15 cellular contexts compared by ENCODE assay signal in genomic region chr20:61965606-61966491, GRCh38.
A peak's percentile ranks its signal among the peaks of the same experiment; 100 is the strongest.
DNase-seq lines count a peak whose midpoint lies in the region; ATAC-seq, FAIRE-seq and TF ChIP-seq lines count a peak whose summit lies in the region.
"Had no signal": no experiment of that assay in that cellular context is flagged by ENCODE, and none has a peak within 500 bp of the region (broad histone marks: within the 10 kb centered on the region; RNA-seq: fewer than 3 reads in every experiment).

No MANE protein-coding gene starts in this region.

- no peak; a peak in 1 of 4 replicates for TF ChIP-seq RAD21 in H1 (IDR thresholded peaks at IDR 0.05 in 1 of 2, conservative IDR thresholded peaks at IDR 0.05 in 1 of 2; ENCODE audit: low read depth in 2 of 2, low read length in 2 of 2)

- H4K91ac ChIP-seq in H1 (replicated peaks; ENCODE audit: insufficient read length, low read length), result no peak overlapping the region

- H3K4ac ChIP-seq in H1 (replicated peaks; ENCODE audit: insufficient read length, low read depth, low read length), result no peak overlapping the region

- TF ChIP-seq CTCF in HFFc6 (IDR thresholded peaks at IDR 0.05) (peak; percentile 21; the same call in 1 of the 2 replicates), H1 (IDR thresholded peaks at IDR 0.05; ENCODE audit: control extremely low read depth in 1 of 3, insufficient read depth in 1 of 3, low read depth in 1 of 3, low read length in 3 of 3) (peak; percentile 7 to 25 (median 14); a peak in 2 of 4 replicates), osteoblast (IDR thresholded peaks at IDR 0.05; ENCODE audit: extremely low read depth, low read depth, low read length) (peak; percentile 4)

- H3K14ac ChIP-seq in H1 (ENCODE audit: insufficient read length), result no peak overlapping the region

- no peak overlapping the region for H3K18ac ChIP-seq in H1 (ENCODE audit: extremely low read depth, low read length)

- no peak for ATAC-seq in GM18909 (IDR thresholded peaks at IDR 0.05; ENCODE audit: poor library complexity, unreplicated experiment)
- ATAC-seq in GM19467 (IDR thresholded peaks at IDR 0.05; ENCODE audit: unreplicated experiment), result no peak

- H3K36me3 ChIP-seq in H1 (ENCODE audit: control insufficient read depth in 2 of 4, insufficient read depth in 4 of 4, low read length in 3 of 4) (no peaks in the 10 kb centered on the region), osteoblast (ENCODE audit: insufficient read depth, low read length) (no peaks in the 10 kb centered on the region)
- H3K36me3 ChIP-seq: HAP-1 had no signal

- H3K36me3 Mint-ChIP-seq in HFFc6 (ENCODE audit: low read depth), result no peaks in the 10 kb centered on the region
- H3K36me3 Mint-ChIP-seq: activated naive CD8-positive, alpha-beta T cell treated with anti-CD3 and anti-CD28 coated beads, Interleukin-2, amount 10 ng/mL, durations not matched to agents 7 days and 5 days; natural killer cell had no signal

- no peak for FAIRE-seq in H1 (lab: Jason Lieb, UNC)
- FAIRE-seq: endothelial cell of umbilical vein had no signal

- H2BK5ac ChIP-seq in H1 (ENCODE audit: low read depth, low read length), result no peak overlapping the region

- no peak overlapping the region for H2BK120ac ChIP-seq in H1 (replicated peaks; ENCODE audit: low read depth, low read length)

- H3K27me3 Mint-ChIP-seq in HFFc6 (ENCODE audit: insufficient read depth), result peaks cover 10% of the 10 kb centered on the region

- no peaks in the 10 kb centered on the region; the same call in 1 of the 2 replicates for H3K23me2 ChIP-seq in H1 (ENCODE audit: low read depth, low read length)

- H2AFZ ChIP-seq in H1 (ENCODE audit: low read length), result no peak overlapping the region
- no peak overlapping the region for H2AFZ ChIP-seq in osteoblast (ENCODE audit: low read length)

- H3K27me3 ChIP-seq in H1 (replicated peaks in 1 of 4; ENCODE audit: control insufficient read depth in 3 of 4, extremely low read depth in 1 of 4, insufficient read depth in 3 of 4, low read length in 3 of 4), result no peaks in the 10 kb centered on the region; a peak in 2 of 7 replicates
- peaks cover 26% of the 10 kb centered on the region for H3K27me3 ChIP-seq in osteoblast (ENCODE audit: insufficient read depth, low read length)

- no peaks in the 10 kb centered on the region for H3K79me2 ChIP-seq in H1 (ENCODE audit: control insufficient read depth in 1 of 2, insufficient read depth in 2 of 2, low read length in 2 of 2)
- no peaks in the 10 kb centered on the region for H3K79me2 ChIP-seq in osteoblast (ENCODE audit: insufficient read depth, low read length)

- no peaks in the 10 kb centered on the region for H3K79me1 ChIP-seq in H1 (ENCODE audit: low read depth, low read length)

- H3K4me2 ChIP-seq in H1 (ENCODE audit: insufficient read depth in 1 of 2, low read depth in 2 of 2, low read length in 2 of 2) (peak overlapping the region; percentile 38 to 44; a peak in 3 of 4 replicates), osteoblast (ENCODE audit: insufficient read depth, low read length) (no peak overlapping the region)

- H3K9me3 ChIP-seq in H1 (ENCODE audit: insufficient read depth in 2 of 2, low read depth in 1 of 2, low read length in 1 of 2) (no peaks in the 10 kb centered on the region), osteoblast (ENCODE audit: low read depth, low read length) (no peaks in the 10 kb centered on the region)
- H3K9me3 ChIP-seq: HAP-1 had no signal

- no peak for TF ChIP-seq POLR2A in H1 (IDR thresholded peaks at IDR 0.05; ENCODE audit: control extremely low read depth in 1 of 2, low read depth in 2 of 2, low read length in 2 of 2)

- CTCF ChIA-PET in H1 (lab: Charles Lee; ENCODE audit: partially characterized antibody), result interaction anchor here (1.0 to 1.7 kb wide), 4 partner anchors 9 to 57 kb away, joined by 3 to 6 read pairs (median 4); no protein-coding TSS in a partner anchor

- no peak overlapping the region for H3K4me3 Mint-ChIP-seq in HFFc6
- H3K4me3 Mint-ChIP-seq: activated naive CD8-positive, alpha-beta T cell treated with anti-CD3 and anti-CD28 coated beads, Interleukin-2, amount 10 ng/mL, durations not matched to agents 7 days and 5 days; natural killer cell had no signal

- H2BK20ac ChIP-seq in H1 (ENCODE audit: low read length), result no peak overlapping the region

- peak overlapping the region in 1 of 4 experiments; percentile 40; a peak in 3 of 8 replicates for H3K4me3 ChIP-seq in H1 (ENCODE audit: extremely low read depth in 1 of 4, insufficient read depth in 2 of 4, low read depth in 3 of 4, low read length in 4 of 4)
- no peak overlapping the region for H3K4me3 ChIP-seq in osteoblast (ENCODE audit: insufficient read depth, low read length)
- H3K4me3 ChIP-seq: HAP-1, SK-N-MC had no signal

- no peak overlapping the region for H2AK5ac ChIP-seq in H1 (ENCODE audit: low read depth, low read length)

- no peak overlapping the region for H3K9ac ChIP-seq in H1 (replicated peaks in 1 of 4; ENCODE audit: extremely low read depth in 1 of 4, low read depth in 3 of 4, low read length in 3 of 4)

- POLR2A ChIA-PET in H1 (lab: Charles Lee; ENCODE audit: partially characterized antibody), result interaction anchor here (1.3 kb wide), 1 partner anchor 100 kb away, joined by 4 read pairs; the partner anchor contains the start of gene TAF4

- H3K4me1 ChIP-seq in H1 (replicated peaks in 1 of 4; ENCODE audit: control insufficient read depth in 3 of 4, insufficient read depth in 4 of 4, low read length in 3 of 4) (peaks cover 0 to 10% (median 3%) of the 10 kb centered on the region in 4 experiments; a peak in 4 of 7 replicates), osteoblast (ENCODE audit: insufficient read depth, low read length) (no peaks in the 10 kb centered on the region)
- H3K4me1 ChIP-seq: HAP-1 had no signal

- peak overlapping the region; percentile 80 for H4K8ac ChIP-seq in H1 (ENCODE audit: extremely low read depth, insufficient read depth, low read length)

- H3K23ac ChIP-seq in H1 (ENCODE audit: insufficient read length), result no peak overlapping the region

- no peaks in the 10 kb centered on the region for H4K20me1 ChIP-seq in H1 (replicated peaks in 1 of 2; ENCODE audit: control insufficient read depth in 1 of 2, insufficient read depth in 2 of 2, low read length in 2 of 2)
- H4K20me1 ChIP-seq in osteoblast (ENCODE audit: insufficient read depth, low read length), result no peaks in the 10 kb centered on the region

- no peak overlapping the region for H3K27ac Mint-ChIP-seq in HFFc6
- H3K27ac Mint-ChIP-seq: activated naive CD8-positive, alpha-beta T cell treated with anti-CD3 and anti-CD28 coated beads, Interleukin-2, amount 10 ng/mL, durations not matched to agents 7 days and 5 days; natural killer cell had no signal

- 44% methylated on average over 17 of the region's 49 CpGs; no CpG with 5 or more reads in 1 of the 2 experiments for WGBS in H1 (ENCODE audit: extremely low coverage in 1 of 2, insufficient coverage in 1 of 2, insufficient read length in 1 of 2, insufficient replicate concordance in 2 of 2, low coverage in 1 of 2, low lambda C conversion rate in 2 of 2, missing lambda C conversion rate in 1 of 2), 2 experiments

- no peaks in the 10 kb centered on the region for H3K9me3 Mint-ChIP-seq in HFFc6
- H3K9me3 Mint-ChIP-seq: activated naive CD8-positive, alpha-beta T cell treated with anti-CD3 and anti-CD28 coated beads, Interleukin-2, amount 10 ng/mL, durations not matched to agents 7 days and 5 days; natural killer cell had no signal

- no peak overlapping the region for H3K56ac ChIP-seq in H1 (replicated peaks; ENCODE audit: insufficient read length, low read depth, low read length)

- H4K5ac ChIP-seq in H1 (ENCODE audit: insufficient read length, low read depth, low read length), result no peak overlapping the region

- H2BK12ac ChIP-seq in H1 (ENCODE audit: low read depth, low read length), result no peak overlapping the region

- 0 out of 2 replicates have a peak overlapping the region, but pooled peaks have one; percentile 29 for H2BK15ac ChIP-seq in H1 (ENCODE audit: low read length)

- TF ChIP-seq EP300 in H1 (IDR thresholded peaks at IDR 0.05; ENCODE audit: borderline replicate concordance in 1 of 2, low read depth in 2 of 2, low read length in 2 of 2), result no peak

- H3K27ac ChIP-seq in H1 (ENCODE audit: low read depth, low read length) (no peak overlapping the region), osteoblast (ENCODE audit: low read depth, low read length) (no peak overlapping the region)
- H3K27ac ChIP-seq: SK-N-MC had no signal

- no peaks in the 10 kb centered on the region for H3K4me1 Mint-ChIP-seq in HFFc6 (ENCODE audit: low read depth)
- H3K4me1 Mint-ChIP-seq: activated naive CD8-positive, alpha-beta T cell treated with anti-CD3 and anti-CD28 coated beads, Interleukin-2, amount 10 ng/mL, durations not matched to agents 7 days and 5 days had no signal

- DNase-seq in ELF-1 (ENCODE audit: low read depth, low spot score) (peak; percentile 26), HFFc6 (no peak), H1 (ENCODE audit: low read depth in 1 of 2, low spot score in 2 of 2) (peak in 1 of 2 experiments; percentile 77), osteoblast (ENCODE audit: insufficient read length, low spot score, missing footprints) (peak; percentile 82), kidney tubule cell (ENCODE audit: low spot score) (no peak), AML-193 (lab: John Stamatoyannopoulos, UW) (no peak)
- DNase-seq: activated naive CD8-positive, alpha-beta T cell treated with anti-CD3 and anti-CD28 coated beads, Interleukin-2, amount 10 ng/mL, durations not matched to agents 7 days and 5 days; central memory CD4-positive, alpha-beta T cell; natural killer cell; NCI-H2107 had no signal

TF ChIP-seq in H1, 55 proteins besides CTCF, POLR2A, EP300 and RAD21 (continues in another document):
- peak; percentile 96 for TF ChIP-seq KDM1A (IDR thresholded peaks at IDR 0.05; ENCODE audit: borderline replicate concordance, low read length)
- no peak for TF ChIP-seq KDM5A (IDR thresholded peaks at IDR 0.05; ENCODE audit: low read length)
- TF ChIP-seq SIRT6 (IDR thresholded peaks at IDR 0.05; ENCODE audit: low read length), result no peak
- 0 out of 2 replicates have a peak, but pooled peaks have one; percentile 33 for TF ChIP-seq E2F6 (IDR thresholded peaks at IDR 0.05)
- TF ChIP-seq RBBP5 (IDR thresholded peaks at IDR 0.05; ENCODE audit: borderline replicate concordance, low read depth, low read length), result 0 out of 2 replicates have a peak, but pooled peaks have one; percentile 26
- TF ChIP-seq MAX (IDR thresholded peaks at IDR 0.05), result peak; percentile 75
- TF ChIP-seq NANOG (IDR thresholded peaks at IDR 0.05; ENCODE audit: insufficient read depth, low read depth, low read length, poor library complexity, severe bottlenecking), result no peak
- TF ChIP-seq SIN3A (conservative IDR thresholded peaks at IDR 0.05 in 1 of 2, IDR thresholded peaks at IDR 0.05 in 1 of 2; ENCODE audit: low read depth in 1 of 2, low read length in 2 of 2), result no peak

Comparison
In these comparisons a context has a peak if more than half of its experiments do, and no peak if none do; other contexts are left out.
1. DNase-seq: peak in ELF-1 (single experiment) and osteoblast (single experiment); none in HFFc6 (single experiment), kidney tubule cell (single experiment) and AML-193 (0 of 2).
2. Peak in every context shown above with its lines, with median percentiles within 50 percentile points of each other: CTCF ChIP-seq.